20 cellular contexts compared by ENCODE assay signal in the genomic region with DNA sequence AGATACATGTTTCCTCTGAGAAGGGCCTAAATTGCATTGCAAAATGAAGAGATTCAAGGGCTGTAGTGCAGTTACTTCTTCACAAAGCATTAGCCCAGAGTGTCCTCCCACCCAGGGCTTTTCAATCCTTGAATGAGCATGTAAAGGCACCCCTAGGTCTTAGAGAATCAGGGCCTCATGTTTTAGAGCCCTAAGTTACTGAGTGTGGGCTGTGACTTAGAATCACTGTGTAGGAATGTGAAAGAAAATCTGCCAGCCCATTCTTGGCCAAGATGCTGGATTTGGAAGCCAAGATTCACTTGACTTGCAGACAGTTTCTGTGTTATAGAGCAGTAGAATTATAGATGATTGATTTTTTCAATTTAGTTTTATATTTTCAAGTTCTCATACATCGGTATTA.
DNase-seq lines count a peak whose midpoint lies in the region; ATAC-seq and TF ChIP-seq lines count a peak whose summit lies in the region.
"Had no signal": no experiment of that assay in that cellular context is flagged by ENCODE, and none has a peak within 500 bp of the region (broad histone marks: within the 10 kb centered on the region; RNA-seq: fewer than 3 reads in every experiment).

No MANE protein-coding gene starts in this region.

- H3K4me3 ChIP-seq in Karpas-422 (ENCODE audit: low read length) (no peak overlapping the region), tibial artery (no peak overlapping the region), esophagus squamous epithelium (no peak overlapping the region)
- H3K4me3 ChIP-seq: gastrocnemius medialis, stomach had no signal

- no peak overlapping the region for H2AFZ ChIP-seq in Karpas-422 (ENCODE audit: low read length)

- H3K27me3 Mint-ChIP-seq in endothelial cell (ENCODE audit: unreplicated experiment) = peaks cover 2% of the 10 kb centered on the region

- no peaks in the 10 kb centered on the region for H3K36me3 Mint-ChIP-seq in endothelial cell (ENCODE audit: low read depth, unreplicated experiment)
- H3K36me3 Mint-ChIP-seq: activated naive CD8-positive, alpha-beta T cell treated with anti-CD3 and anti-CD28 coated beads for 36 hours had no signal

- H3K9me2 ChIP-seq in Karpas-422 (replicated peaks; ENCODE audit: insufficient read depth, low read length) = no peaks in the 10 kb centered on the region

- TF ChIP-seq CTCF in endothelial cell (IDR thresholded peaks at IDR 0.05; ENCODE audit: unreplicated experiment) = no peak
- no peak for TF ChIP-seq CTCF in tibial artery (IDR thresholded peaks at IDR 0.05)
- no peak for TF ChIP-seq CTCF in esophagus squamous epithelium (IDR thresholded peaks at IDR 0.05)

- H3K4me3 Mint-ChIP-seq in endothelial cell (ENCODE audit: unreplicated experiment) = no peak overlapping the region
- H3K4me3 Mint-ChIP-seq: activated naive CD8-positive, alpha-beta T cell treated with anti-CD3 and anti-CD28 coated beads for 36 hours; activated T-helper 1 cell treated with anti-CD3 and anti-CD28 coated beads, Interleukin-12 subunit alpha, Interleukin-12 subunit beta, Interleukin-2, Interleukin-4 antibody, amounts not matched to agents 30 ng/mL and 10 ng/mL and 1 ng/mL, durations not matched to agents 14 hours and 24 hours and 36 hours had no signal

- H3K27me3 ChIP-seq in Karpas-422 (ENCODE audit: low read length) = no peaks in the 10 kb centered on the region
- no peaks in the 10 kb centered on the region for H3K27me3 ChIP-seq in tibial artery
- H3K27me3 ChIP-seq in esophagus squamous epithelium = no peaks in the 10 kb centered on the region
- H3K27me3 ChIP-seq: gastrocnemius medialis, stomach had no signal

- H3K9me3 Mint-ChIP-seq in endothelial cell (ENCODE audit: unreplicated experiment) = no peaks in the 10 kb centered on the region
- H3K9me3 Mint-ChIP-seq: activated naive CD8-positive, alpha-beta T cell treated with anti-CD3 and anti-CD28 coated beads for 36 hours; activated T-helper 1 cell treated with anti-CD3 and anti-CD28 coated beads, Interleukin-12 subunit alpha, Interleukin-12 subunit beta, Interleukin-2, Interleukin-4 antibody, amounts not matched to agents 30 ng/mL and 10 ng/mL and 1 ng/mL, durations not matched to agents 14 hours and 24 hours and 36 hours had no signal

- no peak overlapping the region for H3K9ac ChIP-seq in Karpas-422 (ENCODE audit: low read length)

- H4K20me1 ChIP-seq in Karpas-422 (ENCODE audit: insufficient read depth, low read depth, low read length) = no peaks in the 10 kb centered on the region

- H3K4me1 ChIP-seq in Karpas-422 (ENCODE audit: low read length) = peaks cover 78% of the 10 kb centered on the region
- peaks cover 0 to 64% (median 39%) of the 10 kb centered on the region in 4 donors for H3K4me1 ChIP-seq in tibial artery
- H3K4me1 ChIP-seq in esophagus squamous epithelium = peaks cover 0 to 28% (median 12%) of the 10 kb centered on the region in 3 donors

- H3K79me2 ChIP-seq in Karpas-422 (ENCODE audit: low read length) = peaks cover 41% of the 10 kb centered on the region

- peak overlapping the region; percentile 88 for H3K27ac ChIP-seq in Karpas-422 (ENCODE audit: low read length)
- peak overlapping the region; percentile 71 to 83 for H3K27ac ChIP-seq in tibial artery
- peak overlapping the region in 2 of 4 donors; percentile 14 to 65 for H3K27ac ChIP-seq in esophagus squamous epithelium

- H3K27ac Mint-ChIP-seq in endothelial cell (ENCODE audit: unreplicated experiment) = peak overlapping the region; percentile 57
- H3K27ac Mint-ChIP-seq: activated naive CD8-positive, alpha-beta T cell treated with anti-CD3 and anti-CD28 coated beads for 36 hours; activated T-helper 1 cell treated with anti-CD3 and anti-CD28 coated beads, Interleukin-12 subunit alpha, Interleukin-12 subunit beta, Interleukin-2, Interleukin-4 antibody, amounts not matched to agents 30 ng/mL and 10 ng/mL and 1 ng/mL, durations not matched to agents 14 hours and 24 hours and 36 hours had no signal

- H3K36me3 ChIP-seq in Karpas-422 (ENCODE audit: insufficient read depth, low read length) (no peaks in the 10 kb centered on the region), tibial artery (no peaks in the 10 kb centered on the region), esophagus squamous epithelium (no peaks in the 10 kb centered on the region)
- H3K36me3 ChIP-seq: gastrocnemius medialis, stomach had no signal

- intact Hi-C loops in tibial artery (cut with DNase I; ENCODE audit: low total_unique reads) = no loop called here
- intact Hi-C loops in esophagus squamous epithelium (cut with DNase I) = no loop called here

- TF ChIP-seq POLR2A in esophagus squamous epithelium (IDR thresholded peaks at IDR 0.05) = no peak

- peaks cover 23% of the 10 kb centered on the region for H3K4me1 Mint-ChIP-seq in endothelial cell (ENCODE audit: unreplicated experiment)

- peak overlapping the region; percentile 49 for H3K4me2 ChIP-seq in Karpas-422 (ENCODE audit: low read depth, low read length, poor library complexity, severe bottlenecking)

- WGBS in esophagus squamous epithelium, 2 donors = 32 to 36% methylated on average over 1 of the region's 1 CpG

- ATAC-seq in left lobe of liver (peak; percentile 47), GM19467 (IDR thresholded peaks at IDR 0.05; ENCODE audit: unreplicated experiment) (no peak)
- ATAC-seq: gastrocnemius medialis, Panc1 had no signal

- H3K9me3 ChIP-seq in Karpas-422 (ENCODE audit: low read length) = no peaks in the 10 kb centered on the region
- H3K9me3 ChIP-seq in tibial artery = no peaks in the 10 kb centered on the region
- no peaks in the 10 kb centered on the region for H3K9me3 ChIP-seq in esophagus squamous epithelium
- H3K9me3 ChIP-seq: gastrocnemius medialis, stomach had no signal

- DNase-seq in Karpas-422 (no peak), endothelial cell (ENCODE audit: low spot score) (no peak), left lobe of liver (ENCODE audit: low spot score) (no peak), tibial artery (no peak), esophagus squamous epithelium (lab: John Stamatoyannopoulos, UW) (no peak), NCI-H446 treated with DMSO at 0.1 percent for 48 hours (lab: John Stamatoyannopoulos, UW) (no peak), KG1 (lab: John Stamatoyannopoulos, UW) (no peak)
- DNase-seq: activated CD4-positive, CD25-positive, alpha-beta regulatory T cell treated with anti-CD3 and anti-CD28 coated beads, Interleukin-2, amount 50 U/mL, for 72 hours; activated naive CD8-positive, alpha-beta T cell treated with anti-CD3 and anti-CD28 coated beads for 36 hours; Calu3; caudate nucleus; effector memory CD4-positive, alpha-beta T cell; gastrocnemius medialis; NCI-H1417 treated with DMSO at 0.1 percent for 48 hours; NCI-H82; stimulated activated CD4-positive, alpha-beta T cell treated with anti-CD3 and anti-CD28 coated beads, Interleukin-2, amount 100 ng/mL, for 24 hours; stomach had no signal
